ENCODE assay signal across 13 cellular contexts in genomic region chr5:78127875-78128274, GRCh38.
DNase-seq lines count a peak whose midpoint lies in the region; ATAC-seq and TF ChIP-seq lines count a peak whose summit lies in the region.
"Had no signal": no experiment of that assay in that cellular context is flagged by ENCODE, and none has a peak within 500 bp of the region (broad histone marks: within the 10 kb centered on the region; RNA-seq: fewer than 3 reads in every experiment).

No MANE protein-coding gene starts in this region.

- RAD21 ChIA-PET in HCT116 (lab: Charles Lee; ENCODE audit: low non-redundant PET in 1 of 2, low total read pairs in 2 of 2, uncharacterized antibody in 2 of 2, unreplicated experiment in 2 of 2) = no interaction called here

- DNase-seq in BE2C = peak; percentile 28
- no peak for DNase-seq in HCT116 (ENCODE audit: low read depth, low spot score)
- DNase-seq in WTC11 (ENCODE audit: low spot score) = peak; percentile 48
- peak; percentile 52 for DNase-seq in islet precursor cell
- DNase-seq in activated CD8-positive, alpha-beta memory T cell treated with anti-CD3 and anti-CD28 coated beads for 24 hours = no peak
- DNase-seq in activated T-helper 1 cell treated with anti-CD3 and anti-CD28 coated beads, Interleukin-12 subunit alpha, Interleukin-12 subunit beta, Interleukin-2, Interleukin-4 antibody, amounts not matched to agents 30 ng/mL and 10 ng/mL and 1 ng/mL, durations not matched to agents 14 hours and 24 hours and 36 hours (ENCODE audit: low spot score) = no peak
- no peak for DNase-seq in naive thymus-derived CD4-positive, alpha-beta T cell
- DNase-seq in central memory CD4-positive, alpha-beta T cell = no peak
- DNase-seq: CD8-positive, alpha-beta memory T cell; MG63; NCI-H524 had no signal

- H3K79me2 ChIP-seq in HCT116 (ENCODE audit: insufficient read depth, low read length) = no peaks in the 10 kb centered on the region

- POLR2A ChIA-PET in HCT116 (lab: Charles Lee) = no interaction called here
- POLR2A ChIA-PET in WTC11 (lab: Charles Lee) = interaction anchor here (0.7 kb wide), 1 partner anchor 37 kb away, joined by 4 read pairs; no protein-coding TSS in a partner anchor
- POLR2A ChIA-PET in naive thymus-derived CD4-positive, alpha-beta T cell (lab: Charles Lee) = no interaction called here

- H3K4me3 ChIP-seq in BE2C (ENCODE audit: low read depth, low read length) (no peak overlapping the region), HCT116 (replicated peaks in 1 of 2; ENCODE audit: low read depth in 1 of 2, low read length in 2 of 2) (no peak overlapping the region)
- H3K4me3 ChIP-seq in naive thymus-derived CD4-positive, alpha-beta T cell (ENCODE audit: low read length) = no peak overlapping the region
- H3K4me3 ChIP-seq: MG63 had no signal

- no peak overlapping the region for H2AFZ ChIP-seq in HCT116 (ENCODE audit: low read depth, low read length, poor library complexity, severe bottlenecking)

- no peak for TF ChIP-seq RAD21 in HCT116 (IDR thresholded peaks at IDR 0.05; ENCODE audit: low read depth)

- no TSS peak for BruUV-seq in HCT116 (replicated peaks; lab: Mats Ljungman, UMichigan)

- no peak overlapping the region for H3K27ac Mint-ChIP-seq in WTC11
- no peak overlapping the region for H3K27ac Mint-ChIP-seq in activated T-helper 1 cell treated with anti-CD3 and anti-CD28 coated beads, Interleukin-12 subunit alpha, Interleukin-12 subunit beta, Interleukin-2, Interleukin-4 antibody, amounts not matched to agents 30 ng/mL and 10 ng/mL and 1 ng/mL, durations not matched to agents 14 hours and 24 hours and 36 hours
- H3K27ac Mint-ChIP-seq in naive thymus-derived CD4-positive, alpha-beta T cell = no peak overlapping the region
- H3K27ac Mint-ChIP-seq: CD8-positive, alpha-beta memory T cell; stimulated activated effector memory CD8-positive, alpha-beta T cell treated with anti-CD3 and anti-CD28 coated beads, Interleukin-12 subunit alpha, Interleukin-12 subunit beta, amount 100 ng/mL, for 72 hours; T-helper 1 cell treated with Interleukin-12 subunit alpha and Interleukin-12 subunit beta and Interleukin-4 antibody, amounts not matched to agents 30 μg/mL and 1 μg/mL, for 36 hours had no signal

- H3K27ac ChIP-seq in HCT116 (ENCODE audit: low read depth, low read length) = no peak overlapping the region
- no peak overlapping the region for H3K27ac ChIP-seq in naive thymus-derived CD4-positive, alpha-beta T cell (ENCODE audit: low read depth, low read length)

- H3K27me3 ChIP-seq in BE2C (no peaks in the 10 kb centered on the region), HCT116 (ENCODE audit: insufficient read depth, low read length) (no peaks in the 10 kb centered on the region)
- no peaks in the 10 kb centered on the region for H3K27me3 ChIP-seq in naive thymus-derived CD4-positive, alpha-beta T cell (ENCODE audit: control insufficient read depth in 2 of 2, insufficient read depth in 2 of 2, low read length in 2 of 2)
- H3K27me3 ChIP-seq: MG63 had no signal

- H3K4me1 ChIP-seq in BE2C (peaks cover 26% of the 10 kb centered on the region), HCT116 (ENCODE audit: control insufficient read depth in 1 of 2, insufficient read depth in 2 of 2, low read length in 2 of 2) (no peaks in the 10 kb centered on the region)
- H3K4me1 ChIP-seq in naive thymus-derived CD4-positive, alpha-beta T cell (ENCODE audit: control insufficient read depth in 2 of 2, insufficient read depth in 2 of 2, low read length in 2 of 2) = no peaks in the 10 kb centered on the region

- CTCF ChIA-PET in HCT116 (lab: Charles Lee) = interaction anchor here (0.6 to 1.7 kb wide), 5 partner anchors 10 to 76 kb away, joined by 3 to 8 read pairs (median 3); no protein-coding TSS in a partner anchor
- CTCF ChIA-PET in WTC11 (lab: Charles Lee) = interaction anchor here (0.6 to 2.2 kb wide), 30 partner anchors 10 to 351 kb away, joined by 3 to 25 read pairs (median 3); partner anchors contain the start of gene AP3B1
- CTCF ChIA-PET in naive thymus-derived CD4-positive, alpha-beta T cell (lab: Charles Lee) = no interaction called here

- H3K9me3 Mint-ChIP-seq in WTC11 = no peaks in the 10 kb centered on the region
- H3K9me3 Mint-ChIP-seq in activated T-helper 1 cell treated with anti-CD3 and anti-CD28 coated beads, Interleukin-12 subunit alpha, Interleukin-12 subunit beta, Interleukin-2, Interleukin-4 antibody, amounts not matched to agents 30 ng/mL and 10 ng/mL and 1 ng/mL, durations not matched to agents 14 hours and 24 hours and 36 hours = no peaks in the 10 kb centered on the region
- peaks cover 0 to 7% (median 0%) of the 10 kb centered on the region in 11 donors for H3K9me3 Mint-ChIP-seq in naive thymus-derived CD4-positive, alpha-beta T cell
- H3K9me3 Mint-ChIP-seq: CD8-positive, alpha-beta memory T cell; stimulated activated effector memory CD8-positive, alpha-beta T cell treated with anti-CD3 and anti-CD28 coated beads, Interleukin-12 subunit alpha, Interleukin-12 subunit beta, amount 100 ng/mL, for 72 hours; T-helper 1 cell treated with Interleukin-12 subunit alpha and Interleukin-12 subunit beta and Interleukin-4 antibody, amounts not matched to agents 30 μg/mL and 1 μg/mL, for 36 hours had no signal

- no peak for TF ChIP-seq POLR2A in HCT116 (IDR thresholded peaks at IDR 0.05; ENCODE audit: borderline replicate concordance, extremely low read depth, insufficient read depth, insufficient read length)

- no peaks in the 10 kb centered on the region for H3K9me2 ChIP-seq in HCT116 (ENCODE audit: insufficient read depth)

- H3K9ac ChIP-seq in HCT116 (ENCODE audit: low read length) = no peak overlapping the region

- TF ChIP-seq CTCF in BE2C (IDR thresholded peaks at IDR 0.05; ENCODE audit: low read depth, low read length) = peak; percentile 46
- TF ChIP-seq CTCF in HCT116 (IDR thresholded peaks at IDR 0.05 in 2 of 3, conservative IDR thresholded peaks at IDR 0.05 in 1 of 3; ENCODE audit: borderline replicate concordance in 1 of 3, insufficient read depth in 1 of 3, low read depth in 2 of 3, low read length in 2 of 3) = peak in 2 of 3 experiments; percentile 38 to 54; a peak in 3 of 6 replicates
- TF ChIP-seq CTCF in WTC11 (IDR thresholded peaks at IDR 0.05) = peak; percentile 65; the same call in 1 of the 2 replicates

- H3K4me1 Mint-ChIP-seq in WTC11 = no peaks in the 10 kb centered on the region
- no peaks in the 10 kb centered on the region for H3K4me1 Mint-ChIP-seq in activated T-helper 1 cell treated with anti-CD3 and anti-CD28 coated beads, Interleukin-12 subunit alpha, Interleukin-12 subunit beta, Interleukin-2, Interleukin-4 antibody, amounts not matched to agents 30 ng/mL and 10 ng/mL and 1 ng/mL, durations not matched to agents 14 hours and 24 hours and 36 hours (ENCODE audit: low read depth)
- H3K4me1 Mint-ChIP-seq in naive thymus-derived CD4-positive, alpha-beta T cell = no peaks in the 10 kb centered on the region
- H3K4me1 Mint-ChIP-seq: stimulated activated effector memory CD8-positive, alpha-beta T cell treated with anti-CD3 and anti-CD28 coated beads, Interleukin-12 subunit alpha, Interleukin-12 subunit beta, amount 100 ng/mL, for 72 hours had no signal

- no peaks in the 10 kb centered on the region for H3K9me3 ChIP-seq in BE2C
- no peaks in the 10 kb centered on the region for H3K9me3 ChIP-seq in HCT116 (ENCODE audit: control insufficient read depth in 1 of 2, insufficient read depth in 1 of 2, low read depth in 1 of 2, low read length in 2 of 2)
- no peaks in the 10 kb centered on the region for H3K9me3 ChIP-seq in naive thymus-derived CD4-positive, alpha-beta T cell (ENCODE audit: control insufficient read depth in 2 of 3, low read length in 3 of 3)
- H3K9me3 ChIP-seq: MG63 had no signal

- intact Hi-C loops in HCT116 (cut with micrococcal nuclease) = no loop called here
- intact Hi-C loops in activated T-helper 1 cell treated with anti-CD3 and anti-CD28 coated beads, Interleukin-12 subunit alpha, Interleukin-12 subunit beta, Interleukin-2, Interleukin-4 antibody, amounts not matched to agents 30 ng/mL and 10 ng/mL and 1 ng/mL, durations not matched to agents 14 hours and 24 hours and 36 hours (cut with micrococcal nuclease) = no loop called here
- intact Hi-C loops in naive thymus-derived CD4-positive, alpha-beta T cell (cut with micrococcal nuclease) = no loop called here

- no peaks in the 10 kb centered on the region; the same call in 1 of the 2 replicates for H4K20me1 ChIP-seq in HCT116 (ENCODE audit: insufficient read depth)

- H3K36me3 ChIP-seq in BE2C (no peaks in the 10 kb centered on the region), HCT116 (ENCODE audit: control insufficient read depth in 1 of 2, insufficient read depth in 2 of 2, low read length in 2 of 2) (no peaks in the 10 kb centered on the region)
- H3K36me3 ChIP-seq in naive thymus-derived CD4-positive, alpha-beta T cell (ENCODE audit: control insufficient read depth in 2 of 3, insufficient read depth in 3 of 3, low read length in 3 of 3) = peaks cover 0 to 6% (median 0%) of the 10 kb centered on the region in 3 experiments
- H3K36me3 ChIP-seq: MG63 had no signal

- no peak overlapping the region for H3K4me3 Mint-ChIP-seq in WTC11
- H3K4me3 Mint-ChIP-seq in activated T-helper 1 cell treated with anti-CD3 and anti-CD28 coated beads, Interleukin-12 subunit alpha, Interleukin-12 subunit beta, Interleukin-2, Interleukin-4 antibody, amounts not matched to agents 30 ng/mL and 10 ng/mL and 1 ng/mL, durations not matched to agents 14 hours and 24 hours and 36 hours = no peak overlapping the region
- H3K4me3 Mint-ChIP-seq in naive thymus-derived CD4-positive, alpha-beta T cell = no peak overlapping the region
- H3K4me3 Mint-ChIP-seq: CD8-positive, alpha-beta memory T cell; stimulated activated effector memory CD8-positive, alpha-beta T cell treated with anti-CD3 and anti-CD28 coated beads, Interleukin-12 subunit alpha, Interleukin-12 subunit beta, amount 100 ng/mL, for 72 hours; T-helper 1 cell treated with Interleukin-12 subunit alpha and Interleukin-12 subunit beta and Interleukin-4 antibody, amounts not matched to agents 30 μg/mL and 1 μg/mL, for 36 hours had no signal

- no peaks in the 10 kb centered on the region for H3K27me3 Mint-ChIP-seq in WTC11 (ENCODE audit: low read depth)
- H3K27me3 Mint-ChIP-seq in activated T-helper 1 cell treated with anti-CD3 and anti-CD28 coated beads, Interleukin-12 subunit alpha, Interleukin-12 subunit beta, Interleukin-2, Interleukin-4 antibody, amounts not matched to agents 30 ng/mL and 10 ng/mL and 1 ng/mL, durations not matched to agents 14 hours and 24 hours and 36 hours (ENCODE audit: insufficient read depth) = no peaks in the 10 kb centered on the region
- no peaks in the 10 kb centered on the region for H3K27me3 Mint-ChIP-seq in naive thymus-derived CD4-positive, alpha-beta T cell
- H3K27me3 Mint-ChIP-seq: CD8-positive, alpha-beta memory T cell had no signal

- peak; percentile 63 for ATAC-seq in HCT116
- peak; percentile 41; the same call in 1 of the 2 replicates for ATAC-seq in WTC11
- no peak for ATAC-seq in naive thymus-derived CD4-positive, alpha-beta T cell
- ATAC-seq: stimulated activated effector memory CD8-positive, alpha-beta T cell treated with anti-CD3 and anti-CD28 coated beads, Interleukin-12 subunit alpha, Interleukin-12 subunit beta, amount 100 ng/mL, for 72 hours had no signal

- peaks cover 13% of the 10 kb centered on the region for H3K36me3 Mint-ChIP-seq in WTC11
- peaks cover 9% of the 10 kb centered on the region for H3K36me3 Mint-ChIP-seq in activated T-helper 1 cell treated with anti-CD3 and anti-CD28 coated beads, Interleukin-12 subunit alpha, Interleukin-12 subunit beta, Interleukin-2, Interleukin-4 antibody, amounts not matched to agents 30 ng/mL and 10 ng/mL and 1 ng/mL, durations not matched to agents 14 hours and 24 hours and 36 hours (ENCODE audit: low read depth)
- peaks cover 4 to 56% (median 33%) of the 10 kb centered on the region in 5 donors for H3K36me3 Mint-ChIP-seq in naive thymus-derived CD4-positive, alpha-beta T cell

- no peak overlapping the region for H3K4me2 ChIP-seq in HCT116 (ENCODE audit: low read length)

Comparison
In these comparisons a context has a peak if more than half of its experiments do, and no peak if none do; other contexts are left out.
1. DNase-seq: peak in BE2C (single experiment), WTC11 (single experiment) and islet precursor cell (single experiment); none in HCT116 (single experiment), activated CD8-positive, alpha-beta memory T cell treated with anti-CD3 and anti-CD28 coated beads for 24 hours (single experiment), activated T-helper 1 cell treated with anti-CD3 and anti-CD28 coated beads, Interleukin-12 subunit alpha, Interleukin-12 subunit beta, Interleukin-2, Interleukin-4 antibody, amounts not matched to agents 30 ng/mL and 10 ng/mL and 1 ng/mL, durations not matched to agents 14 hours and 24 hours and 36 hours (single experiment), naive thymus-derived CD4-positive, alpha-beta T cell (0 of 9) and central memory CD4-positive, alpha-beta T cell (single experiment).
2. Peak in every context shown above with its lines, with median percentiles within 50 percentile points of each other: CTCF ChIP-seq.